8 cellular contexts compared by ENCODE assay signal in the genomic region with DNA sequence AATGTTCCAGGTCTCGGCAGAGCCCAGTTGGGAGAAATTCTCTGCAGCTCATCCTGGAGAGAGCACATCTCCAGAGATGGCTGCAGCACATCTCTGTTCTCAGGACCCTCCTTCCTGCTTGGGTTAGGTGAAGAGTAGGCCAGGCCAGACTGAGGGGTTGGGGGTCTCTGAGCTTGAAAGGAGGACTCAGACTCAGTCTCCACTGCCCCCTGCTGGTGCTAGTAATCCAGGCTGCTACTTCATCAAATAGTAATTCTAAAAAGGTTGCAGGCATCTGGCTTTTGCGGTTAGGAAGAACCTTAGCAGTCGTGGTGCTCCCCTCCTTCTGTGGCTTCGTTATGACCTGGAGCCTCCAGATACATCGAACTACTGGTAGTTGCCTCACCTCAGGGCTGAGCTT. TPM values are rescaled to one million over a fixed set of nuclear protein-coding genes. Genes with fewer than 3 reads are reported as not detected.
DNase-seq lines count a peak whose midpoint lies in the region; ATAC-seq and TF ChIP-seq lines count a peak whose summit lies in the region.

No MANE protein-coding gene starts in this region.

- no peaks in the 10 kb centered on the region for H3K27me3 ChIP-seq in BE2C
- H3K27me3 ChIP-seq in H7 (ENCODE audit: control insufficient read depth, insufficient read depth, low read length): no peaks in the 10 kb centered on the region
- H3K27me3 ChIP-seq in uterus: no peaks in the 10 kb centered on the region

- H3K36me3 ChIP-seq in BE2C: peaks cover 52% of the 10 kb centered on the region
- H3K36me3 ChIP-seq in H7 (replicated peaks; ENCODE audit: control insufficient read depth, insufficient read depth, low read length): peaks cover 1% of the 10 kb centered on the region; the same call in 1 of the 2 replicates
- no peaks in the 10 kb centered on the region for H3K36me3 ChIP-seq in uterus

- no peak for TF ChIP-seq POLR2A in uterus (IDR thresholded peaks at IDR 0.05)

- DNase-seq in BE2C (peak; percentile 73), H7 (peak; percentile 90), iris pigment epithelial cell (ENCODE audit: low read depth) (peak; percentile 37), uterus (peak in 1 of 2 donors; percentile 45)
- peak; percentile 37 to 62 for DNase-seq in activated CD4-positive, alpha-beta T cell treated with anti-CD3 and anti-CD28 coated beads, Interleukin-2, amount 50 U/mL, for 48 hours

- H3K4me3 ChIP-seq in BE2C (ENCODE audit: low read depth, low read length) (no peak overlapping the region), H7 (ENCODE audit: insufficient read depth, low read depth, low read length) (no peak overlapping the region), uterus (no peak overlapping the region)

- peaks cover 27% of the 10 kb centered on the region for H3K4me1 ChIP-seq in BE2C
- peaks cover 0 to 9% of the 10 kb centered on the region in 2 donors for H3K4me1 ChIP-seq in uterus

- intact Hi-C loops in uterus (cut with DNase I; ENCODE audit: low total_unique reads): loop anchor here (10.0 kb wide), 1 partner anchor 86 kb away; no protein-coding TSS in a partner anchor

- TF ChIP-seq CTCF in BE2C (IDR thresholded peaks at IDR 0.05; ENCODE audit: low read depth, low read length): peak; percentile 71
- peak; percentile 38 to 60 (median 49) for TF ChIP-seq CTCF in uterus (IDR thresholded peaks at IDR 0.05)

- H3K27ac ChIP-seq in uterus: no peak overlapping the region

- ATAC-seq in GM21723 (IDR thresholded peaks at IDR 0.05; ENCODE audit: unreplicated experiment): no peak
- no peak for ATAC-seq in HG03159 (IDR thresholded peaks at IDR 0.05; ENCODE audit: unreplicated experiment)
- ATAC-seq in HG03108 (IDR thresholded peaks at IDR 0.05; ENCODE audit: unreplicated experiment): no peak

- H3K9me3 ChIP-seq in BE2C: no peaks in the 10 kb centered on the region
- H3K9me3 ChIP-seq in uterus: no peaks in the 10 kb centered on the region

RNA-seq across cellular contexts. Expression of a gene that starts 9.7 kb away (rescaled TPM):
- polyA plus RNA-seq in BE2C (2012; ENCODE audit: insufficient read depth, insufficient read length, low read depth): 17.7 TPM
- 14.6 and 16.4 TPM in 2 replicates for total RNA-seq in H7 (2014; rRNA removed; shearing (Covaris generic))
- 10 to 100 TPM; 12.6 to 57.4 (median 37.8) TPM for total RNA-seq in uterus
